Comparison of ENCODE assay signal across 32 cellular contexts in genomic region chr15:28944696-28945300, GRCh38. TPM values are rescaled to one million over a fixed set of nuclear protein-coding genes. Genes with fewer than 3 reads are reported as not detected.
DNase-seq lines count a peak whose midpoint lies in the region; ATAC-seq and TF ChIP-seq lines count a peak whose summit lies in the region.
"Had no signal": no experiment of that assay in that cellular context is flagged by ENCODE, and none has a peak within 500 bp of the region (broad histone marks: within the 10 kb centered on the region; RNA-seq: fewer than 3 reads in every experiment).

No MANE protein-coding gene starts in this region.

- H3K9me3 Mint-ChIP-seq in activated T-cell treated with anti-CD3 and anti-CD28 coated beads, Interleukin-2, amount 50 U/mL, for 24 hours: peaks cover 2% of the 10 kb centered on the region
- H3K9me3 Mint-ChIP-seq in activated T-cell treated with anti-CD3 and anti-CD28 coated beads, Interleukin-2, amount 50 U/mL, for 4 hours: no peaks in the 10 kb centered on the region
- peaks cover 10 to 11% of the 10 kb centered on the region in 2 experiments for H3K9me3 Mint-ChIP-seq in H9
- no peaks in the 10 kb centered on the region for H3K9me3 Mint-ChIP-seq in endothelial cell (ENCODE audit: unreplicated experiment)
- H3K9me3 Mint-ChIP-seq in osteocyte (ENCODE audit: unreplicated experiment): peaks cover 6% of the 10 kb centered on the region

- no peak overlapping the region for H2AFZ ChIP-seq in H9 (ENCODE audit: low read length)
- H2AFZ ChIP-seq: GM23248 had no signal

- H4K91ac ChIP-seq in H9 (ENCODE audit: insufficient read length, low read depth, low read length): no peak overlapping the region

- H2BK12ac ChIP-seq in H9 (ENCODE audit: insufficient read length, low read depth, low read length): no peak overlapping the region

- H3T11ph ChIP-seq in H9 (ENCODE audit: low read length): no peak overlapping the region

- no peak overlapping the region for H3K56ac ChIP-seq in H9 (ENCODE audit: insufficient read length, low read depth, low read length)

- H3K14ac ChIP-seq in H9 (ENCODE audit: insufficient read depth, low read length): no peak overlapping the region

- H3K9me3 ChIP-seq in H9 (ENCODE audit: control insufficient read depth, low read depth, low read length): no peaks in the 10 kb centered on the region
- H3K9me3 ChIP-seq: left lung, neutrophil, right lobe of liver, SK-N-SH had no signal

- no peak for TF ChIP-seq CTCF in H9 (conservative IDR thresholded peaks at IDR 0.05)
- TF ChIP-seq CTCF in endothelial cell (IDR thresholded peaks at IDR 0.05; ENCODE audit: unreplicated experiment): no peak
- no peak for TF ChIP-seq CTCF in osteocyte (IDR thresholded peaks at IDR 0.05)

- intact Hi-C loops in posterior vena cava (cut with DNase I): no loop called here

- DNase-seq in activated T-cell treated with anti-CD3 and anti-CD28 coated beads, Interleukin-2, amount 50 U/mL, for 24 hours: peak; percentile 26
- no peak for DNase-seq in activated T-cell treated with anti-CD3 and anti-CD28 coated beads, Interleukin-2, amount 50 U/mL, for 4 hours
- DNase-seq in H9 (peak; percentile 15), endothelial cell (ENCODE audit: low spot score) (no peak), posterior vena cava (ENCODE audit: low spot score) (peak; percentile 66), osteocyte (ENCODE audit: extremely low spot score, unreplicated experiment) (no peak)
- no peak for DNase-seq in stimulated activated CD4-positive, alpha-beta T cell treated with anti-CD3 and anti-CD28 coated beads, Interleukin-1b, Interleukin-23, amount 100 ng/mL, for 48 hours
- DNase-seq: activated CD8-positive, alpha-beta T cell treated with anti-CD3 and anti-CD28 coated beads for 36 hours; activated naive CD4-positive, alpha-beta T cell treated with Interleukin-2 at 50 U/mL for 16 hours; CD4-positive, alpha-beta memory T cell; effector CD8-positive, alpha-beta T cell; GM23248; hypothalamus; left lung; mesenchymal stem cell; NCI-H2081; NCI-H2227 treated with DMSO at 0.1 percent for 48 hours; NCI-H526; PC-3; SK-N-SH; stimulated activated CD4-positive, alpha-beta T cell treated with anti-CD3 and anti-CD28 coated beads, Interleukin-12 subunit alpha, Interleukin-12 subunit beta, amount 100 ng/mL, for 4 hours; stimulated activated CD4-positive, alpha-beta T cell treated with anti-CD3 and anti-CD28 coated beads, Interleukin-4, amount 100 ng/mL, for 1 hour; T-helper 2 cell had no signal

- no peak for ATAC-seq in activated T-cell treated with anti-CD3 and anti-CD28 coated beads, Interleukin-2, amount 50 U/mL, for 4 hours
- ATAC-seq in HG02588 (IDR thresholded peaks at IDR 0.05; ENCODE audit: unreplicated experiment): no peak
- ATAC-seq: activated CD4-positive, CD25-positive, alpha-beta regulatory T cell treated with anti-CD3 and anti-CD28 coated beads, Interleukin-2, amount 50 U/mL, for 24 hours; activated CD8-positive, alpha-beta T cell treated with anti-CD3 and anti-CD28 coated beads for 36 hours; left lung; PC-3; right lobe of liver had no signal

- H3K27ac Mint-ChIP-seq in activated T-cell treated with anti-CD3 and anti-CD28 coated beads, Interleukin-2, amount 50 U/mL, for 24 hours: no peak overlapping the region
- H3K27ac Mint-ChIP-seq in H9 (peak overlapping the region in 1 of 3 experiments; percentile 44; a peak in 2 of 7 replicates), endothelial cell (ENCODE audit: unreplicated experiment) (peak overlapping the region; percentile 16), osteocyte (ENCODE audit: unreplicated experiment) (no peak overlapping the region)
- H3K27ac Mint-ChIP-seq: activated CD8-positive, alpha-beta T cell treated with anti-CD3 and anti-CD28 coated beads for 36 hours; progenitor cell of endocrine pancreas had no signal

- H3K79me2 ChIP-seq in H9 (ENCODE audit: insufficient read depth, low read length): no peaks in the 10 kb centered on the region

- H3K27me3 ChIP-seq in H9 (ENCODE audit: insufficient read depth, low read length): no peaks in the 10 kb centered on the region
- H3K27me3 ChIP-seq: breast epithelium, right lobe of liver, tibial nerve had no signal

- no peak overlapping the region for H3K4me2 ChIP-seq in H9 (ENCODE audit: insufficient read depth, insufficient read length, low read length)
- H3K4me2 ChIP-seq: KMS-11, SK-N-SH had no signal

- H4K5ac ChIP-seq in H9 (ENCODE audit: insufficient read length, low read depth, low read length): no peak overlapping the region

- H2BK5ac ChIP-seq in H9 (ENCODE audit: insufficient read length, low read length): no peak overlapping the region

- H3K23me2 ChIP-seq in H9 (ENCODE audit: insufficient read length, low read depth, low read length, poor library complexity, severe bottlenecking): no peaks in the 10 kb centered on the region

- H2AK5ac ChIP-seq in H9 (ENCODE audit: insufficient read length, low read length): no peak overlapping the region

- no peak overlapping the region for H2BK20ac ChIP-seq in H9 (ENCODE audit: low read depth, low read length, poor library complexity, severe bottlenecking)

- no peak overlapping the region for H4K8ac ChIP-seq in H9 (replicated peaks; ENCODE audit: insufficient read length, low read depth, low read length)

- no CpG with 5 or more reads among the region's 14 CpGs for WGBS in H9 (ENCODE audit: extremely low coverage, insufficient read length, low lambda C conversion rate)

- H4K20me1 ChIP-seq in H9 (ENCODE audit: control insufficient read depth, insufficient read depth, insufficient read length): no peaks in the 10 kb centered on the region

- peaks cover 83% of the 10 kb centered on the region for H3K4me1 Mint-ChIP-seq in activated T-cell treated with anti-CD3 and anti-CD28 coated beads, Interleukin-2, amount 50 U/mL, for 24 hours (ENCODE audit: low read depth)
- H3K4me1 Mint-ChIP-seq in activated T-cell treated with anti-CD3 and anti-CD28 coated beads, Interleukin-2, amount 50 U/mL, for 4 hours (ENCODE audit: low read depth): peaks cover 81% of the 10 kb centered on the region
- H3K4me1 Mint-ChIP-seq in H9 (peaks cover 6 to 8% of the 10 kb centered on the region in 2 experiments; a peak in 3 of 4 replicates), endothelial cell (ENCODE audit: unreplicated experiment) (peaks cover 16% of the 10 kb centered on the region), osteocyte (ENCODE audit: unreplicated experiment) (peaks cover 7% of the 10 kb centered on the region)

- peaks cover 2% of the 10 kb centered on the region for H3K27me3 Mint-ChIP-seq in activated T-cell treated with anti-CD3 and anti-CD28 coated beads, Interleukin-2, amount 50 U/mL, for 24 hours
- no peaks in the 10 kb centered on the region for H3K27me3 Mint-ChIP-seq in activated T-cell treated with anti-CD3 and anti-CD28 coated beads, Interleukin-2, amount 50 U/mL, for 4 hours (ENCODE audit: low read depth)
- peaks cover 2% of the 10 kb centered on the region; the same call in 1 of the 2 replicates for H3K27me3 Mint-ChIP-seq in H9 (ENCODE audit: low read depth)
- peaks cover 2% of the 10 kb centered on the region for H3K27me3 Mint-ChIP-seq in endothelial cell (ENCODE audit: unreplicated experiment)
- H3K27me3 Mint-ChIP-seq in osteocyte (ENCODE audit: unreplicated experiment): no peaks in the 10 kb centered on the region
- H3K27me3 Mint-ChIP-seq: activated CD8-positive, alpha-beta T cell treated with anti-CD3 and anti-CD28 coated beads for 36 hours; CD4-positive, alpha-beta memory T cell; progenitor cell of endocrine pancreas had no signal

- no peak overlapping the region for H2BK120ac ChIP-seq in H9 (ENCODE audit: low read depth, low read length, poor library complexity, severe bottlenecking)

- H2BK15ac ChIP-seq in H9 (ENCODE audit: low read depth, low read length): no peak overlapping the region

- H3K4ac ChIP-seq in H9 (ENCODE audit: low read depth, low read length): no peak overlapping the region

- no peaks in the 10 kb centered on the region for H3K4me1 ChIP-seq in H9 (ENCODE audit: insufficient read depth, low read length)
- H3K4me1 ChIP-seq: breast epithelium, left lung, right lobe of liver, tibial nerve had no signal

- no peak overlapping the region for H3K9ac ChIP-seq in H9 (ENCODE audit: extremely low read depth, insufficient read length, low read length)
- H3K9ac ChIP-seq: GM23248, KMS-11, SK-N-SH had no signal

- H3K36me3 Mint-ChIP-seq in activated T-cell treated with anti-CD3 and anti-CD28 coated beads, Interleukin-2, amount 50 U/mL, for 24 hours (ENCODE audit: low read depth): peaks cover 14% of the 10 kb centered on the region
- H3K36me3 Mint-ChIP-seq in activated T-cell treated with anti-CD3 and anti-CD28 coated beads, Interleukin-2, amount 50 U/mL, for 4 hours (ENCODE audit: insufficient read depth): peaks cover 13% of the 10 kb centered on the region
- H3K36me3 Mint-ChIP-seq in H9 (ENCODE audit: insufficient read depth in 1 of 3, low read depth in 3 of 3) (peaks cover 4 to 20% (median 19%) of the 10 kb centered on the region in 3 experiments), endothelial cell (ENCODE audit: low read depth, unreplicated experiment) (peaks cover 18% of the 10 kb centered on the region), osteocyte (ENCODE audit: unreplicated experiment) (peaks cover 4% of the 10 kb centered on the region)

- no peak overlapping the region for H3K27ac ChIP-seq in H9 (ENCODE audit: insufficient read length, low read depth, low read length)
- H3K27ac ChIP-seq: breast epithelium, GM23248, HL-60, KMS-11, left lung, neutrophil, right lobe of liver, tibial nerve had no signal

- no peak overlapping the region for H3K4me3 Mint-ChIP-seq in activated T-cell treated with anti-CD3 and anti-CD28 coated beads, Interleukin-2, amount 50 U/mL, for 24 hours
- no peak overlapping the region for H3K4me3 Mint-ChIP-seq in activated T-cell treated with anti-CD3 and anti-CD28 coated beads, Interleukin-2, amount 50 U/mL, for 4 hours
- H3K4me3 Mint-ChIP-seq in H9 (no peak overlapping the region), endothelial cell (ENCODE audit: unreplicated experiment) (peak overlapping the region; percentile 20), osteocyte (ENCODE audit: unreplicated experiment) (no peak overlapping the region)
- H3K4me3 Mint-ChIP-seq: activated CD8-positive, alpha-beta T cell treated with anti-CD3 and anti-CD28 coated beads for 36 hours had no signal

- no peaks in the 10 kb centered on the region for H3K79me1 ChIP-seq in H9 (ENCODE audit: insufficient read depth, low read depth, low read length, poor library complexity, severe bottlenecking)

- H3K23ac ChIP-seq in H9 (ENCODE audit: insufficient read length, low read depth, low read length): no peak overlapping the region

- H3K18ac ChIP-seq in H9 (ENCODE audit: insufficient read length, low read depth, low read length): no peak overlapping the region

RNA-seq across cellular contexts. Expression of gene APBA2, which starts 59.0 kb away (rescaled TPM):
- total RNA-seq in activated T-cell treated with anti-CD3 and anti-CD28 coated beads, Interleukin-2, amount 50 U/mL, for 4 hours: 10 to 100 TPM; 11.0 to 14.7 (median 14.5) TPM
- total RNA-seq in H9 (2021): 12.2 and 14.3 TPM in 2 replicates
- total RNA-seq in endothelial cell (ENCODE audit: unreplicated experiment): 33.1 TPM
- 1 to 10 TPM; 2.7 to 4.0 TPM for total RNA-seq in posterior vena cava
- total RNA-seq in osteocyte: 23.5 and 24.7 TPM in 2 replicates

Comparison
In these comparisons a context has a peak if more than half of its experiments do, and no peak if none do; other contexts are left out.
1. DNase-seq: peak in activated T-cell treated with anti-CD3 and anti-CD28 coated beads, Interleukin-2, amount 50 U/mL, for 24 hours (single experiment), H9 (single experiment) and posterior vena cava (single experiment); none in activated T-cell treated with anti-CD3 and anti-CD28 coated beads, Interleukin-2, amount 50 U/mL, for 4 hours (single experiment), endothelial cell (single experiment), osteocyte (single experiment) and stimulated activated CD4-positive, alpha-beta T cell treated with anti-CD3 and anti-CD28 coated beads, Interleukin-1b, Interleukin-23, amount 100 ng/mL, for 48 hours (single experiment).